ENCODE assay signal across 2 cellular contexts in the genomic region with DNA sequence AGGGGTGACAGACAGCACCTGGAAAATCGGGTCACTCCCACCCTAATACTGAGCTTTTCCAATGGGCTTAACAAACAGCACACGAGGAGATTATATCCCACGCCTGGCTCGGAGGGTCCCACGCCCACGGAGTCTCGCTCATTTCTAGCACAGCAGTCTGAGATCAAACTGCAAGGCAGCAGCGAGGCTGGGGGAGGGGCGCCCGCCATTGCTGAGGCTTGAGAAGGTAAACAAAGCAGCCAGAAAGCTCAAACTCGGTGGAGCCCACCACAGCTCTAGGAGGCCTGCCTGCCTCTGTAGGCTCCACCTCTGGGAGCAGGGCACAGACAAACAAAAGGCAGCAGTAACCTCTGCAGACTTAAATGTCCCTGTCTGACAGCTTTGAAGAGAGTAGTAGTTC. TPM values are rescaled to one million over a fixed set of nuclear protein-coding genes. Genes with fewer than 3 reads are reported as not detected.
"Had no signal": no experiment of that assay in that cellular context is flagged by ENCODE, and none has a peak within 500 bp of the region (broad histone marks: within the 10 kb centered on the region; RNA-seq: fewer than 3 reads in every experiment).

No MANE protein-coding gene starts in this region.

RNA-seq across cellular contexts. Expression of gene GIMAP2, which starts 6.9 kb away (rescaled TPM):
- total RNA-seq: cardiac muscle cell, progenitor cell of endocrine pancreas had no signal
- polyA plus RNA-seq: cardiac muscle cell had no signal

RNA-seq across cellular contexts. Expression of gene GIMAP1, which starts 37.8 kb away (rescaled TPM):
- total RNA-seq: progenitor cell of endocrine pancreas had no signal
- polyA plus RNA-seq: cardiac muscle cell had no signal

RNA-seq across cellular contexts. Expression of gene GIMAP6, which starts 46.4 kb away (rescaled TPM):
- total RNA-seq: progenitor cell of endocrine pancreas had no signal
- polyA plus RNA-seq: cardiac muscle cell had no signal

RNA-seq across cellular contexts. Expression of gene GIMAP5, which starts 58.6 kb away (rescaled TPM):
- total RNA-seq: progenitor cell of endocrine pancreas had no signal
